Comparison of ENCODE assay signal across 8 cellular contexts in genomic region chr1:27395441-27396195, GRCh38. TPM values are rescaled to one million over a fixed set of nuclear protein-coding genes. Genes with fewer than 3 reads are reported as not detected.
DNase-seq lines count a peak whose midpoint lies in the region; ATAC-seq, FAIRE-seq and TF ChIP-seq lines count a peak whose summit lies in the region.

No MANE protein-coding gene starts in this region.

- FAIRE-seq in H54 (lab: Jason Lieb, UNC) = no peak

- H3K27me3 ChIP-seq in colonic mucosa (no peaks in the 10 kb centered on the region), lower lobe of right lung (ENCODE audit: low read depth) (no peaks in the 10 kb centered on the region)

- no peak overlapping the region for H3K27ac ChIP-seq in colonic mucosa
- H3K27ac ChIP-seq in lower lobe of right lung = no peak overlapping the region

- H3K4me3 ChIP-seq in colonic mucosa (no peak overlapping the region), lower lobe of right lung (no peak overlapping the region)

- no peak for TF ChIP-seq POLR2A in H54 (IDR thresholded peaks at IDR 0.05; ENCODE audit: low read depth, low read length)

- peak; percentile 91 for TF ChIP-seq CTCF in colonic mucosa (IDR thresholded peaks at IDR 0.05)
- TF ChIP-seq CTCF in lower lobe of right lung (IDR thresholded peaks at IDR 0.05) = peak; percentile 98

- peaks cover 15% of the 10 kb centered on the region for H3K4me1 Mint-ChIP-seq in activated CD4-positive, alpha-beta T cell treated with anti-CD3 and anti-CD28 coated beads, Interleukin-2, amount 10 ng/mL, durations not matched to agents 7 days and 5 days

- intact Hi-C loops in colonic mucosa (cut with DNase I) (loop anchor here (2.0 to 10.0 kb wide), 3 partner anchors 95 to 351 kb away; no protein-coding TSS in a partner anchor), lower lobe of right lung (cut with DNase I) (loop anchor here (10.0 kb wide), 1 partner anchor 91 kb away; no protein-coding TSS in a partner anchor)

- H3K27me3 Mint-ChIP-seq in activated CD4-positive, alpha-beta T cell treated with anti-CD3 and anti-CD28 coated beads, Interleukin-2, amount 10 ng/mL, durations not matched to agents 7 days and 5 days = no peaks in the 10 kb centered on the region

- H3K27ac Mint-ChIP-seq in activated CD4-positive, alpha-beta T cell treated with anti-CD3 and anti-CD28 coated beads, Interleukin-2, amount 10 ng/mL, durations not matched to agents 7 days and 5 days = peak overlapping the region; percentile 31

- no peak overlapping the region for H3K4me3 Mint-ChIP-seq in activated CD4-positive, alpha-beta T cell treated with anti-CD3 and anti-CD28 coated beads, Interleukin-2, amount 10 ng/mL, durations not matched to agents 7 days and 5 days

- H3K9me3 ChIP-seq in colonic mucosa = no peaks in the 10 kb centered on the region
- no peaks in the 10 kb centered on the region for H3K9me3 ChIP-seq in lower lobe of right lung

- DNase-seq in C1 segment of cervical spinal cord (lab: John Stamatoyannopoulos, UW) = peak in 12 of 14 donors; percentile 20 to 79 (median 45)
- peak; percentile 63 for DNase-seq in H54 (ENCODE audit: insufficient read length, low spot score)
- DNase-seq in NCI-H345 treated with DMSO at 0.1 percent for 48 hours (lab: John Stamatoyannopoulos, UW; ENCODE audit: unreplicated experiment) = peak; percentile 33
- peak; percentile 84 for DNase-seq in activated CD4-positive, alpha-beta T cell treated with anti-CD3 and anti-CD28 coated beads, Interleukin-2, amount 10 ng/mL, durations not matched to agents 7 days and 5 days
- peak; percentile 73 for DNase-seq in colonic mucosa
- peak; percentile 79 for DNase-seq in lower lobe of right lung
- peak; percentile 57 for DNase-seq in stimulated activated CD8-positive, alpha-beta memory T cell treated with anti-CD3 and anti-CD28 coated beads, Interleukin-12 subunit alpha, Interleukin-12 subunit beta, amount 100 ng/mL, for 4 hours (ENCODE audit: low read depth)

- peaks cover 5% of the 10 kb centered on the region for H3K4me1 ChIP-seq in colonic mucosa
- H3K4me1 ChIP-seq in lower lobe of right lung = peaks cover 37% of the 10 kb centered on the region

- no peaks in the 10 kb centered on the region for H3K36me3 Mint-ChIP-seq in activated CD4-positive, alpha-beta T cell treated with anti-CD3 and anti-CD28 coated beads, Interleukin-2, amount 10 ng/mL, durations not matched to agents 7 days and 5 days (ENCODE audit: low read depth)

- CTCF ChIA-PET in activated CD4-positive, alpha-beta T cell treated with anti-CD3 and anti-CD28 coated beads, Interleukin-2, amount 10 ng/mL, durations not matched to agents 7 days and 5 days (lab: Charles Lee) = interaction anchor here (0.6 to 6.1 kb wide), 30 partner anchors 9 to 281 kb away, joined by 3 to 112 read pairs (median 4); partner anchors contain the start of genes CD164L2 and MAP3K6

- H3K36me3 ChIP-seq in colonic mucosa (no peaks in the 10 kb centered on the region), lower lobe of right lung (no peaks in the 10 kb centered on the region)

- POLR2A ChIA-PET in activated CD4-positive, alpha-beta T cell treated with anti-CD3 and anti-CD28 coated beads, Interleukin-2, amount 10 ng/mL, durations not matched to agents 7 days and 5 days (lab: Charles Lee) = no interaction called here

- peak; percentile 53 for ATAC-seq in lower lobe of right lung
- no peak for ATAC-seq in HG03442 (IDR thresholded peaks at IDR 0.05; ENCODE audit: unreplicated experiment)

- H3K9me3 Mint-ChIP-seq in activated CD4-positive, alpha-beta T cell treated with anti-CD3 and anti-CD28 coated beads, Interleukin-2, amount 10 ng/mL, durations not matched to agents 7 days and 5 days = no peaks in the 10 kb centered on the region

- no peak overlapping the region for H3K9ac ChIP-seq in colonic mucosa (ENCODE audit: low read depth in 2 of 2, low read length in 2 of 2)

RNA-seq across cellular contexts. Expression of gene GPR3, which starts 3.2 kb away (rescaled TPM):
- total RNA-seq in activated CD4-positive, alpha-beta T cell treated with anti-CD3 and anti-CD28 coated beads, Interleukin-2, amount 10 ng/mL, durations not matched to agents 7 days and 5 days = under 1 TPM in 1 of 2 experiments, not detected in 1; 0.21 TPM
- total RNA-seq in colonic mucosa (under 1 TPM; 0.32 to 0.49 TPM), lower lobe of right lung (0.18 TPM)

RNA-seq across cellular contexts. Expression of gene CD164L2, which starts 12.5 kb away (rescaled TPM):
- total RNA-seq in activated CD4-positive, alpha-beta T cell treated with anti-CD3 and anti-CD28 coated beads, Interleukin-2, amount 10 ng/mL, durations not matched to agents 7 days and 5 days = not detected
- total RNA-seq in colonic mucosa (1 to 10 TPM in 1 of 2 donors, under 1 TPM in 1; 0.69 to 1.7 TPM), lower lobe of right lung (6.8 TPM)

RNA-seq across cellular contexts. Expression of gene FCN3, which starts 21.0 kb away (rescaled TPM):
- total RNA-seq in activated CD4-positive, alpha-beta T cell treated with anti-CD3 and anti-CD28 coated beads, Interleukin-2, amount 10 ng/mL, durations not matched to agents 7 days and 5 days = not detected
- total RNA-seq in colonic mucosa = 1 to 10 TPM in 1 of 2 donors, under 1 TPM in 1; 0.42 to 1.5 TPM
- 1,125 TPM for total RNA-seq in lower lobe of right lung

RNA-seq across cellular contexts. Expression of gene MAP3K6, which starts 28.9 kb away (rescaled TPM):
- 1 to 10 TPM; 6.4 to 7.6 TPM for total RNA-seq in activated CD4-positive, alpha-beta T cell treated with anti-CD3 and anti-CD28 coated beads, Interleukin-2, amount 10 ng/mL, durations not matched to agents 7 days and 5 days
- total RNA-seq in colonic mucosa (10 to 100 TPM; 21.7 to 41.0 TPM), lower lobe of right lung (117 TPM)

RNA-seq across cellular contexts. Expression of gene SYTL1, which starts 53.8 kb away (rescaled TPM):
- 100 to 1,000 TPM in 1 of 2 experiments, 10 to 100 TPM in 1; 83.5 to 106 TPM for total RNA-seq in activated CD4-positive, alpha-beta T cell treated with anti-CD3 and anti-CD28 coated beads, Interleukin-2, amount 10 ng/mL, durations not matched to agents 7 days and 5 days
- total RNA-seq in colonic mucosa (10 to 100 TPM; 15.6 to 17.4 TPM), lower lobe of right lung (29.3 TPM)

Comparison
In these comparisons a context has a peak if more than half of its experiments do, and no peak if none do; other contexts are left out.
1. DNase-seq: peak in every context shown above with its lines; median percentile 84 in activated CD4-positive, alpha-beta T cell treated with anti-CD3 and anti-CD28 coated beads, Interleukin-2, amount 10 ng/mL, durations not matched to agents 7 days and 5 days; 79 in lower lobe of right lung; 73 in colonic mucosa; 63 in H54; 57 in stimulated activated CD8-positive, alpha-beta memory T cell treated with anti-CD3 and anti-CD28 coated beads, Interleukin-12 subunit alpha, Interleukin-12 subunit beta, amount 100 ng/mL, for 4 hours; 45 in C1 segment of cervical spinal cord; 33 in NCI-H345 treated with DMSO at 0.1 percent for 48 hours.
2. RNA of gene FCN3, which starts 21.0 kb away (total RNA-seq): 1,125 TPM in lower lobe of right lung (single experiment); 0.42 to 1.5 TPM in colonic mucosa and not detected in activated CD4-positive, alpha-beta T cell treated with anti-CD3 and anti-CD28 coated beads, Interleukin-2, amount 10 ng/mL, durations not matched to agents 7 days and 5 days; every median in the first group is over 100 times any median in the second.